Comparison of ENCODE assay signal across 1 cellular context in the genomic region with DNA sequence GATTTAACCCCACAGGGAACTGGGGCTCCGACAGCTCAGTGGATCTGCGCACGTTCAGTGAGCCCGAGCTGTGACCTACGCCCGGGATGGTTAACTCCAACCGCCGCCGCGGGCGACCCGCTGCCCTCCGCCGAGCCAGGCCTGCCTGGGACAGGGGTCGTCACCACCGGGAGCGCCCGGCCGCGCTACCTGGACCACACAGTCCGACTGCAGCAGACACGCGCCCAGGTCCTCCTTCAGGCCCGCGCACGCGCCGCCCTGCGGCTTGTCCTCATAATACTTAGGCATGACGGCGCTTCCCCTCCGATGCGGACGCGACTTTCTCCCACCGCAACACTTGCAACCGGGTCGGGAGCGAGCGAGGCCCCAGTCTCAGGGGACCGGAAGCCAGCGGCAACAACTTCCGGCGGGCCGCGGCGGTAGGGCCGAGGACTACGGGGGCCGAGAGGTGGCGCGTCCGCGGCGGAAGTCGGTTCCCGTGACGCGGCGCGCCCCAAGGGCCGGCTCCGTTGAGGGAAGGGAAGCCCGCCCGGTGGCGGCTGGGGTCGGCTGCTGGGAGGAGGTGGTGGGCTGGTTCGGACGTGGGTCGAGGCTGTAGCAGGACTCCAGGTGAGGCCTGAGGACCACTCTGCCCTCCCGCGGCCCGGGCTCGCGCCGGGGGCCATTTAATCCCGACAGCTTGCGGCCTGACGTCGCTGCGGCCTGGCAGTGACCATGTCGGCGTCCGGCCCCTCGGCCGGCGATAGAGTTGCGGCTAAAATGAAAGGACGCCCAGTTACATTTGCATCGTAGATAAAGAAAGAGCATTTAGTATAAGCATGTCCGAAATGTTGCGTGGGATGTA.
TF ChIP-seq lines count a peak whose summit lies in the region.

TSS of gene COA5 (minus strand) at position 395 of the 844 bp plus-strand sequence. CDS start at position 288, 107 bp downstream.
A gene with protein sequence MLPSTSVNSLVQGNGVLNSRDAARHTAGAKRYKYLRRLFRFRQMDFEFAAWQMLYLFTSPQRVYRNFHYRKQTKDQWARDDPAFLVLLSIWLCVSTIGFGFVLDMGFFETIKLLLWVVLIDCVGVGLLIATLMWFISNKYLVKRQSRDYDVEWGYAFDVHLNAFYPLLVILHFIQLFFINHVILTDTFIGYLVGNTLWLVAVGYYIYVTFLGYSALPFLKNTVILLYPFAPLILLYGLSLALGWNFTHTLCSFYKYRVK (plus strand): TSS at position 472 of the 844 bp plus-strand sequence. CDS start 1,171 bp downstream, outside the sequence.

TF ChIP-seq in K562, 482 proteins besides CTCF, POLR2A, EP300 and RAD21 (continued from another document and continues in another):
- TF ChIP-seq ZMIZ1 (IDR thresholded peaks at IDR 0.05; ENCODE audit: low read depth in 2 of 2, low read length in 2 of 2) (peak in 1 of 2 experiments; percentile 56; a peak in 1 of 4 replicates), ZNF707 (CRISPR knock-in tag; conservative IDR thresholded peaks at IDR 0.05) (no peak), FOS (IDR thresholded peaks at IDR 0.05; ENCODE audit: extremely low read depth, insufficient read length) (no peak), ZNF76 (CRISPR knock-in tag; IDR thresholded peaks at IDR 0.05; ENCODE audit: borderline replicate concordance) (no peak), FUS (optimal IDR thresholded peaks at IDR 0.05; ENCODE audit: low read depth, low read length) (peak; percentile 23), CBFB (CRISPR knock-in tag; IDR thresholded peaks at IDR 0.05) (no peak; the same call in 1 of the 2 replicates), ZNF282 (CRISPR knock-in tag; IDR thresholded peaks at IDR 0.05) (no peak), ETV6 (IDR thresholded peaks at IDR 0.05; ENCODE audit: borderline replicate concordance in 1 of 2, low read depth in 2 of 2, low read length in 1 of 2) (no peak), ETV6 (CRISPR knock-in tag; IDR thresholded peaks at IDR 0.05; ENCODE audit: borderline replicate concordance) (no peak), RFX1 (IDR thresholded peaks at IDR 0.05) (no peak), ZNF280A (IDR thresholded peaks at IDR 0.05; ENCODE audit: low read depth, partially characterized antibody) (no peak), IFI16 (CRISPR knock-in tag; IDR thresholded peaks at IDR 0.05) (no peak), ETV1 (tag; conservative IDR thresholded peaks at IDR 0.05; ENCODE audit: low read depth) (peak; percentile 93), BRD9 (IDR thresholded peaks at IDR 0.05; ENCODE audit: low read depth, partially characterized antibody) (peak; percentile 58), ZNF134 (CRISPR knock-in tag; conservative IDR thresholded peaks at IDR 0.05) (no peak), SIN3A (IDR thresholded peaks at IDR 0.05; ENCODE audit: borderline replicate concordance in 2 of 2, control insufficient read depth in 1 of 2, low read depth in 2 of 2, low read length in 2 of 2) (peak; percentile 41 to 58; a peak in 3 of 4 replicates), NR1H2 (CRISPR knock-in tag; IDR thresholded peaks at IDR 0.05) (no peak), ETV5 (CRISPR knock-in tag; IDR thresholded peaks at IDR 0.05; ENCODE audit: low read depth) (peak; percentile 93), TAF9B (IDR thresholded peaks at IDR 0.05; ENCODE audit: partially characterized antibody) (peak; percentile 90), SRSF3 (IDR thresholded peaks at IDR 0.05; ENCODE audit: insufficient read depth, low read length) (no peak), TRIM28 (IDR thresholded peaks at IDR 0.05) (no peak), ZNF217 (CRISPR knock-in tag; IDR thresholded peaks at IDR 0.05) (no peak), BRF2 (IDR thresholded peaks at IDR 0.05; ENCODE audit: borderline replicate concordance, insufficient read depth, insufficient read length) (no peak), NRF1 (conservative IDR thresholded peaks at IDR 0.05 in 1 of 2, IDR thresholded peaks at IDR 0.05 in 1 of 2) (peak; percentile 86 to 88), DDX20 (tag; IDR thresholded peaks at IDR 0.05; ENCODE audit: low read depth) (no peak), NONO (IDR thresholded peaks at IDR 0.05; ENCODE audit: low read depth in 2 of 2, low read length in 1 of 2) (peak in 1 of 2 experiments; percentile 72; a peak in 2 of 4 replicates), SLC30A9 (CRISPR knock-in tag; IDR thresholded peaks at IDR 0.05) (no peak)
- TF ChIP-seq, protein P1, sequence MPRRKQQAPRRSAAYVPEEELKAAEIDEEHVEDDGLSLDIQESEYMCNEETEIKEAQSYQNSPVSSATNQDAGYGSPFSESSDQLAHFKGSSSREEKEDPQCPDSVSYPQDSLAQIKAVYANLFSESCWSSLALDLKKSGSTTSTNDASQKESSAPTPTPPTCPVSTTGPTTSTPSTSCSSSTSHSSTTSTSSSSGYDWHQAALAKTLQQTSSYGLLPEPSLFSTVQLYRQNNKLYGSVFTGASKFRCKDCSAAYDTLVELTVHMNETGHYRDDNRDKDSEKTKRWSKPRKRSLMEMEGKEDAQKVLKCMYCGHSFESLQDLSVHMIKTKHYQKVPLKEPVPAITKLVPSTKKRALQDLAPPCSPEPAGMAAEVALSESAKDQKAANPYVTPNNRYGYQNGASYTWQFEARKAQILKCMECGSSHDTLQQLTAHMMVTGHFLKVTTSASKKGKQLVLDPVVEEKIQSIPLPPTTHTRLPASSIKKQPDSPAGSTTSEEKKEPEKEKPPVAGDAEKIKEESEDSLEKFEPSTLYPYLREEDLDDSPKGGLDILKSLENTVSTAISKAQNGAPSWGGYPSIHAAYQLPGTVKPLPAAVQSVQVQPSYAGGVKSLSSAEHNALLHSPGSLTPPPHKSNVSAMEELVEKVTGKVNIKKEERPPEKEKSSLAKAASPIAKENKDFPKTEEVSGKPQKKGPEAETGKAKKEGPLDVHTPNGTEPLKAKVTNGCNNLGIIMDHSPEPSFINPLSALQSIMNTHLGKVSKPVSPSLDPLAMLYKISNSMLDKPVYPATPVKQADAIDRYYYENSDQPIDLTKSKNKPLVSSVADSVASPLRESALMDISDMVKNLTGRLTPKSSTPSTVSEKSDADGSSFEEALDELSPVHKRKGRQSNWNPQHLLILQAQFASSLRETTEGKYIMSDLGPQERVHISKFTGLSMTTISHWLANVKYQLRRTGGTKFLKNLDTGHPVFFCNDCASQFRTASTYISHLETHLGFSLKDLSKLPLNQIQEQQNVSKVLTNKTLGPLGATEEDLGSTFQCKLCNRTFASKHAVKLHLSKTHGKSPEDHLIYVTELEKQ (CRISPR knock-in tag; IDR thresholded peaks at IDR 0.05): no peak
- TF ChIP-seq, protein P2, sequence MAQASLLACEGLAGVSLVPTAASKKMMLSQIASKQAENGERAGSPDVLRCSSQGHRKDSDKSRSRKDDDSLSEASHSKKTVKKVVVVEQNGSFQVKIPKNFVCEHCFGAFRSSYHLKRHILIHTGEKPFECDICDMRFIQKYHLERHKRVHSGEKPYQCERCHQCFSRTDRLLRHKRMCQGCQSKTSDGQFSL (CRISPR knock-in tag; IDR thresholded peaks at IDR 0.05): no peak
- TF ChIP-seq, protein P2 (tag; IDR thresholded peaks at IDR 0.05): no peak
- TF ChIP-seq, protein P3, sequence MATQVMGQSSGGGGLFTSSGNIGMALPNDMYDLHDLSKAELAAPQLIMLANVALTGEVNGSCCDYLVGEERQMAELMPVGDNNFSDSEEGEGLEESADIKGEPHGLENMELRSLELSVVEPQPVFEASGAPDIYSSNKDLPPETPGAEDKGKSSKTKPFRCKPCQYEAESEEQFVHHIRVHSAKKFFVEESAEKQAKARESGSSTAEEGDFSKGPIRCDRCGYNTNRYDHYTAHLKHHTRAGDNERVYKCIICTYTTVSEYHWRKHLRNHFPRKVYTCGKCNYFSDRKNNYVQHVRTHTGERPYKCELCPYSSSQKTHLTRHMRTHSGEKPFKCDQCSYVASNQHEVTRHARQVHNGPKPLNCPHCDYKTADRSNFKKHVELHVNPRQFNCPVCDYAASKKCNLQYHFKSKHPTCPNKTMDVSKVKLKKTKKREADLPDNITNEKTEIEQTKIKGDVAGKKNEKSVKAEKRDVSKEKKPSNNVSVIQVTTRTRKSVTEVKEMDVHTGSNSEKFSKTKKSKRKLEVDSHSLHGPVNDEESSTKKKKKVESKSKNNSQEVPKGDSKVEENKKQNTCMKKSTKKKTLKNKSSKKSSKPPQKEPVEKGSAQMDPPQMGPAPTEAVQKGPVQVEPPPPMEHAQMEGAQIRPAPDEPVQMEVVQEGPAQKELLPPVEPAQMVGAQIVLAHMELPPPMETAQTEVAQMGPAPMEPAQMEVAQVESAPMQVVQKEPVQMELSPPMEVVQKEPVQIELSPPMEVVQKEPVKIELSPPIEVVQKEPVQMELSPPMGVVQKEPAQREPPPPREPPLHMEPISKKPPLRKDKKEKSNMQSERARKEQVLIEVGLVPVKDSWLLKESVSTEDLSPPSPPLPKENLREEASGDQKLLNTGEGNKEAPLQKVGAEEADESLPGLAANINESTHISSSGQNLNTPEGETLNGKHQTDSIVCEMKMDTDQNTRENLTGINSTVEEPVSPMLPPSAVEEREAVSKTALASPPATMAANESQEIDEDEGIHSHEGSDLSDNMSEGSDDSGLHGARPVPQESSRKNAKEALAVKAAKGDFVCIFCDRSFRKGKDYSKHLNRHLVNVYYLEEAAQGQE (CRISPR knock-in tag; IDR thresholded peaks at IDR 0.05; ENCODE audit: low read depth): no peak; the same call in 1 of the 2 replicates
- TF ChIP-seq, protein P4, sequence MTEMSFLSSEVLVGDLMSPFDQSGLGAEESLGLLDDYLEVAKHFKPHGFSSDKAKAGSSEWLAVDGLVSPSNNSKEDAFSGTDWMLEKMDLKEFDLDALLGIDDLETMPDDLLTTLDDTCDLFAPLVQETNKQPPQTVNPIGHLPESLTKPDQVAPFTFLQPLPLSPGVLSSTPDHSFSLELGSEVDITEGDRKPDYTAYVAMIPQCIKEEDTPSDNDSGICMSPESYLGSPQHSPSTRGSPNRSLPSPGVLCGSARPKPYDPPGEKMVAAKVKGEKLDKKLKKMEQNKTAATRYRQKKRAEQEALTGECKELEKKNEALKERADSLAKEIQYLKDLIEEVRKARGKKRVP (CRISPR knock-in tag; IDR thresholded peaks at IDR 0.05): no peak
- TF ChIP-seq, protein P5, sequence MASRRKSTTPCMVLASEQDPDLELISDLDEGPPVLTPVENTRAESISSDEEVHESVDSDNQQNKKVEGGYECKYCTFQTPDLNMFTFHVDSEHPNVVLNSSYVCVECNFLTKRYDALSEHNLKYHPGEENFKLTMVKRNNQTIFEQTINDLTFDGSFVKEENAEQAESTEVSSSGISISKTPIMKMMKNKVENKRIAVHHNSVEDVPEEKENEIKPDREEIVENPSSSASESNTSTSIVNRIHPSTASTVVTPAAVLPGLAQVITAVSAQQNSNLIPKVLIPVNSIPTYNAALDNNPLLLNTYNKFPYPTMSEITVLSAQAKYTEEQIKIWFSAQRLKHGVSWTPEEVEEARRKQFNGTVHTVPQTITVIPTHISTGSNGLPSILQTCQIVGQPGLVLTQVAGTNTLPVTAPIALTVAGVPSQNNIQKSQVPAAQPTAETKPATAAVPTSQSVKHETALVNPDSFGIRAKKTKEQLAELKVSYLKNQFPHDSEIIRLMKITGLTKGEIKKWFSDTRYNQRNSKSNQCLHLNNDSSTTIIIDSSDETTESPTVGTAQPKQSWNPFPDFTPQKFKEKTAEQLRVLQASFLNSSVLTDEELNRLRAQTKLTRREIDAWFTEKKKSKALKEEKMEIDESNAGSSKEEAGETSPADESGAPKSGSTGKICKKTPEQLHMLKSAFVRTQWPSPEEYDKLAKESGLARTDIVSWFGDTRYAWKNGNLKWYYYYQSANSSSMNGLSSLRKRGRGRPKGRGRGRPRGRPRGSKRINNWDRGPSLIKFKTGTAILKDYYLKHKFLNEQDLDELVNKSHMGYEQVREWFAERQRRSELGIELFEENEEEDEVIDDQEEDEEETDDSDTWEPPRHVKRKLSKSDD (conservative IDR thresholded peaks at IDR 0.05; ENCODE audit: low read length): no peak
